Comparison of ENCODE assay signal across 1 cellular context in the genomic region with DNA sequence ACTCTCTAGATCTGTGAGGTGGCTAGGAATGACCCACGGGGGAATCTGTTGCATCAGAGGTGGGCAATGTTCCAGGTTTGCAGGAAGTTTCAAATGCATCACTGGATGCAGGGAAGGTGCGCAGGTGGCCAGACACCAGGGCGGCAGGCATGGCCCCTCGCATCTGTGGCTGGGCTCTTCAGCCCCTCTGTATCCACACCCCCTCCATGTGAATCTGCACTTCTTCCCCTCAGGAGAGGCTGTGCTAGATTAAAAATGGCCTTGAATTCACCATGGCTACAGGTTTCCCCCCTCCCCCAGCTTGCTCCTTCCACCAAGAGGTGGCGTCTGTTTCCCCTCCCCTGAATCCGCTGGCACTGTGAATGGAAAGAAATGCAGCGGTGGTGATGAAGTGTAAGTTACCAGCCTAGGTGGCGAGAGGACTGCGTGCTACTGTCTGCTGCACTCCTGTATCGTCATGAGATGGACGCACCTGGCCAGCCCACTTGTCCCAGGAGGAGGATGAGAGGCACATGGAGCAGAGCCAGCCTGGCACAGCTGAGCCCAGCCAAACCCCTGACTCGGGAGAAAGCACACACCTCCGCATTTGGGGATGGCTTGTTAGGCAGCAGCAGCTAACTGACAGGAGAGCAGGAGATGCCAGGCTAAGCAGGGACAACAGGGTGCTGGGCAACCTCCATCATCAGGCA.
TF ChIP-seq lines count a peak whose summit lies in the region.

No MANE protein-coding gene starts in this region.

TF ChIP-seq in H1, 55 proteins besides CTCF, POLR2A, EP300 and RAD21:
- TF ChIP-seq JUN (IDR thresholded peaks at IDR 0.05; ENCODE audit: low read depth, low read length) (no peak), RBBP5 (IDR thresholded peaks at IDR 0.05; ENCODE audit: borderline replicate concordance, low read depth, low read length) (0 out of 2 replicates have a peak, but pooled peaks have one; percentile 25), MAFK (IDR thresholded peaks at IDR 0.05; ENCODE audit: low read depth, low read length) (no peak), NANOG (IDR thresholded peaks at IDR 0.05; ENCODE audit: insufficient read depth, low read depth, low read length, poor library complexity, severe bottlenecking) (no peak), CHD1 (IDR thresholded peaks at IDR 0.05; ENCODE audit: low read depth, low read length) (no peak), KDM1A (IDR thresholded peaks at IDR 0.05; ENCODE audit: borderline replicate concordance, low read length) (peak; percentile 54; the same call in 1 of the 2 replicates), ASH2L (IDR thresholded peaks at IDR 0.05; ENCODE audit: low read length) (no peak), SUZ12 (IDR thresholded peaks at IDR 0.05; ENCODE audit: low read length) (no peak), CHD2 (IDR thresholded peaks at IDR 0.05; ENCODE audit: low read length) (peak; percentile 45; the same call in 1 of the 2 replicates), SIN3A (conservative IDR thresholded peaks at IDR 0.05 in 1 of 2, IDR thresholded peaks at IDR 0.05 in 1 of 2; ENCODE audit: low read depth in 1 of 2, low read length in 2 of 2) (no peak), PHF8 (conservative IDR thresholded peaks at IDR 0.05; ENCODE audit: low read depth, low read length) (no peak), CBX5 (IDR thresholded peaks at IDR 0.05; ENCODE audit: low read depth, low read length) (no peak), SP2 (IDR thresholded peaks at IDR 0.05; ENCODE audit: low read length) (no peak), CBX8 (IDR thresholded peaks at IDR 0.05; ENCODE audit: borderline replicate concordance, low read depth, low read length) (no peak), TBP (IDR thresholded peaks at IDR 0.05; ENCODE audit: low read depth, low read length) (no peak), NRF1 (IDR thresholded peaks at IDR 0.05; ENCODE audit: low read depth, low read length) (no peak), YY1 (IDR thresholded peaks at IDR 0.05; ENCODE audit: low read depth, low read length) (peak; percentile 53; the same call in 1 of the 2 replicates), POLR2AphosphoS5 (IDR thresholded peaks at IDR 0.05; ENCODE audit: low read depth, low read length) (no peak), EZH2 (IDR thresholded peaks at IDR 0.05; ENCODE audit: low read depth, low read length, severe bottlenecking) (no peak), KDM5A (IDR thresholded peaks at IDR 0.05; ENCODE audit: low read length) (no peak)
- TF ChIP-seq, protein P1, sequence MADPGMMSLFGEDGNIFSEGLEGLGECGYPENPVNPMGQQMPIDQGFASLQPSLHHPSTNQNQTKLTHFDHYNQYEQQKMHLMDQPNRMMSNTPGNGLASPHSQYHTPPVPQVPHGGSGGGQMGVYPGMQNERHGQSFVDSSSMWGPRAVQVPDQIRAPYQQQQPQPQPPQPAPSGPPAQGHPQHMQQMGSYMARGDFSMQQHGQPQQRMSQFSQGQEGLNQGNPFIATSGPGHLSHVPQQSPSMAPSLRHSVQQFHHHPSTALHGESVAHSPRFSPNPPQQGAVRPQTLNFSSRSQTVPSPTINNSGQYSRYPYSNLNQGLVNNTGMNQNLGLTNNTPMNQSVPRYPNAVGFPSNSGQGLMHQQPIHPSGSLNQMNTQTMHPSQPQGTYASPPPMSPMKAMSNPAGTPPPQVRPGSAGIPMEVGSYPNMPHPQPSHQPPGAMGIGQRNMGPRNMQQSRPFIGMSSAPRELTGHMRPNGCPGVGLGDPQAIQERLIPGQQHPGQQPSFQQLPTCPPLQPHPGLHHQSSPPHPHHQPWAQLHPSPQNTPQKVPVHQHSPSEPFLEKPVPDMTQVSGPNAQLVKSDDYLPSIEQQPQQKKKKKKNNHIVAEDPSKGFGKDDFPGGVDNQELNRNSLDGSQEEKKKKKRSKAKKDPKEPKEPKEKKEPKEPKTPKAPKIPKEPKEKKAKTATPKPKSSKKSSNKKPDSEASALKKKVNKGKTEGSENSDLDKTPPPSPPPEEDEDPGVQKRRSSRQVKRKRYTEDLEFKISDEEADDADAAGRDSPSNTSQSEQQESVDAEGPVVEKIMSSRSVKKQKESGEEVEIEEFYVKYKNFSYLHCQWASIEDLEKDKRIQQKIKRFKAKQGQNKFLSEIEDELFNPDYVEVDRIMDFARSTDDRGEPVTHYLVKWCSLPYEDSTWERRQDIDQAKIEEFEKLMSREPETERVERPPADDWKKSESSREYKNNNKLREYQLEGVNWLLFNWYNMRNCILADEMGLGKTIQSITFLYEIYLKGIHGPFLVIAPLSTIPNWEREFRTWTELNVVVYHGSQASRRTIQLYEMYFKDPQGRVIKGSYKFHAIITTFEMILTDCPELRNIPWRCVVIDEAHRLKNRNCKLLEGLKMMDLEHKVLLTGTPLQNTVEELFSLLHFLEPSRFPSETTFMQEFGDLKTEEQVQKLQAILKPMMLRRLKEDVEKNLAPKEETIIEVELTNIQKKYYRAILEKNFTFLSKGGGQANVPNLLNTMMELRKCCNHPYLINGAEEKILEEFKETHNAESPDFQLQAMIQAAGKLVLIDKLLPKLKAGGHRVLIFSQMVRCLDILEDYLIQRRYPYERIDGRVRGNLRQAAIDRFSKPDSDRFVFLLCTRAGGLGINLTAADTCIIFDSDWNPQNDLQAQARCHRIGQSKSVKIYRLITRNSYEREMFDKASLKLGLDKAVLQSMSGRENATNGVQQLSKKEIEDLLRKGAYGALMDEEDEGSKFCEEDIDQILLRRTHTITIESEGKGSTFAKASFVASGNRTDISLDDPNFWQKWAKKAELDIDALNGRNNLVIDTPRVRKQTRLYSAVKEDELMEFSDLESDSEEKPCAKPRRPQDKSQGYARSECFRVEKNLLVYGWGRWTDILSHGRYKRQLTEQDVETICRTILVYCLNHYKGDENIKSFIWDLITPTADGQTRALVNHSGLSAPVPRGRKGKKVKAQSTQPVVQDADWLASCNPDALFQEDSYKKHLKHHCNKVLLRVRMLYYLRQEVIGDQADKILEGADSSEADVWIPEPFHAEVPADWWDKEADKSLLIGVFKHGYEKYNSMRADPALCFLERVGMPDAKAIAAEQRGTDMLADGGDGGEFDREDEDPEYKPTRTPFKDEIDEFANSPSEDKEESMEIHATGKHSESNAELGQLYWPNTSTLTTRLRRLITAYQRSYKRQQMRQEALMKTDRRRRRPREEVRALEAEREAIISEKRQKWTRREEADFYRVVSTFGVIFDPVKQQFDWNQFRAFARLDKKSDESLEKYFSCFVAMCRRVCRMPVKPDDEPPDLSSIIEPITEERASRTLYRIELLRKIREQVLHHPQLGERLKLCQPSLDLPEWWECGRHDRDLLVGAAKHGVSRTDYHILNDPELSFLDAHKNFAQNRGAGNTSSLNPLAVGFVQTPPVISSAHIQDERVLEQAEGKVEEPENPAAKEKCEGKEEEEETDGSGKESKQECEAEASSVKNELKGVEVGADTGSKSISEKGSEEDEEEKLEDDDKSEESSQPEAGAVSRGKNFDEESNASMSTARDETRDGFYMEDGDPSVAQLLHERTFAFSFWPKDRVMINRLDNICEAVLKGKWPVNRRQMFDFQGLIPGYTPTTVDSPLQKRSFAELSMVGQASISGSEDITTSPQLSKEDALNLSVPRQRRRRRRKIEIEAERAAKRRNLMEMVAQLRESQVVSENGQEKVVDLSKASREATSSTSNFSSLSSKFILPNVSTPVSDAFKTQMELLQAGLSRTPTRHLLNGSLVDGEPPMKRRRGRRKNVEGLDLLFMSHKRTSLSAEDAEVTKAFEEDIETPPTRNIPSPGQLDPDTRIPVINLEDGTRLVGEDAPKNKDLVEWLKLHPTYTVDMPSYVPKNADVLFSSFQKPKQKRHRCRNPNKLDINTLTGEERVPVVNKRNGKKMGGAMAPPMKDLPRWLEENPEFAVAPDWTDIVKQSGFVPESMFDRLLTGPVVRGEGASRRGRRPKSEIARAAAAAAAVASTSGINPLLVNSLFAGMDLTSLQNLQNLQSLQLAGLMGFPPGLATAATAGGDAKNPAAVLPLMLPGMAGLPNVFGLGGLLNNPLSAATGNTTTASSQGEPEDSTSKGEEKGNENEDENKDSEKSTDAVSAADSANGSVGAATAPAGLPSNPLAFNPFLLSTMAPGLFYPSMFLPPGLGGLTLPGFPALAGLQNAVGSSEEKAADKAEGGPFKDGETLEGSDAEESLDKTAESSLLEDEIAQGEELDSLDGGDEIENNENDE (IDR thresholded peaks at IDR 0.05; ENCODE audit: insufficient replicate concordance, low read length), result no peak
- TF ChIP-seq, protein P2, sequence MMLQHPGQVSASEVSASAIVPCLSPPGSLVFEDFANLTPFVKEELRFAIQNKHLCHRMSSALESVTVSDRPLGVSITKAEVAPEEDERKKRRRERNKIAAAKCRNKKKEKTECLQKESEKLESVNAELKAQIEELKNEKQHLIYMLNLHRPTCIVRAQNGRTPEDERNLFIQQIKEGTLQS (IDR thresholded peaks at IDR 0.05; ENCODE audit: insufficient read depth, low read depth, low read length), result no peak
